Comparison of ENCODE assay signal across 12 cellular contexts in genomic region chr9:976258-976804, GRCh38. TPM values are rescaled to one million over a fixed set of nuclear protein-coding genes. Genes with fewer than 3 reads are reported as not detected.
DNase-seq lines count a peak whose midpoint lies in the region; ATAC-seq, FAIRE-seq and TF ChIP-seq lines count a peak whose summit lies in the region.
"Had no signal": no experiment of that assay in that cellular context is flagged by ENCODE, and none has a peak within 500 bp of the region (broad histone marks: within the 10 kb centered on the region; RNA-seq: fewer than 3 reads in every experiment).

Gene DMRT3 (plus strand): TSS chr9:976655. CDS start chr9:977002, 347 bp downstream.

- ATAC-seq in A549 (peak; percentile 56 to 62), lower lobe of right lung (peak in 1 of 2 donors; percentile 6), HG02763 (IDR thresholded peaks at IDR 0.05; ENCODE audit: unreplicated experiment) (no peak), HG03280 (IDR thresholded peaks at IDR 0.05; ENCODE audit: unreplicated experiment) (no peak)

- H3K9me3 ChIP-seq in A549 (peaks cover 3% of the 10 kb centered on the region; the same call in 1 of the 3 replicates), lower lobe of right lung (no peaks in the 10 kb centered on the region)

- H3K27ac ChIP-seq in A549 (no peak within 1 kb of the TSS), lower lobe of right lung (no peak within 1 kb of the TSS)

- TF ChIP-seq RAD21 in A549 (conservative IDR thresholded peaks at IDR 0.05 in 1 of 2, IDR thresholded peaks at IDR 0.05 in 1 of 2), result no peak

- peaks cover 79% of the 10 kb centered on the region for H3K27me3 Mint-ChIP-seq in activated T-helper 1 cell treated with anti-CD3 and anti-CD28 coated beads, Interleukin-12 subunit alpha, Interleukin-12 subunit beta, Interleukin-2, Interleukin-4 antibody, amounts not matched to agents 30 ng/mL and 10 ng/mL and 1 ng/mL, durations not matched to agents 14 hours and 24 hours and 36 hours (ENCODE audit: insufficient read depth)

- WGBS in A549 (ENCODE audit: missing lambda C conversion rate), result 2% methylated on average over 21 of the region's 51 CpGs

- no peak for FAIRE-seq in A549 (lab: Jason Lieb, UNC)
- FAIRE-seq: G401.6, HTR-8/SVneo had no signal

- TF ChIP-seq CTCF in A549 (IDR thresholded peaks at IDR 0.05), result no peak
- no peak for TF ChIP-seq CTCF in lower lobe of right lung (IDR thresholded peaks at IDR 0.05)

- H3K27me3 ChIP-seq in H7 (ENCODE audit: control insufficient read depth, insufficient read depth, low read length) (peaks cover 98% of the 10 kb centered on the region), lower lobe of right lung (ENCODE audit: low read depth) (peaks cover 99% of the 10 kb centered on the region)

- H3K4me3 Mint-ChIP-seq in activated T-helper 1 cell treated with anti-CD3 and anti-CD28 coated beads, Interleukin-12 subunit alpha, Interleukin-12 subunit beta, Interleukin-2, Interleukin-4 antibody, amounts not matched to agents 30 ng/mL and 10 ng/mL and 1 ng/mL, durations not matched to agents 14 hours and 24 hours and 36 hours, result no peak within 1 kb of the TSS

- no peaks in the 10 kb centered on the region for H3K9me3 Mint-ChIP-seq in activated T-helper 1 cell treated with anti-CD3 and anti-CD28 coated beads, Interleukin-12 subunit alpha, Interleukin-12 subunit beta, Interleukin-2, Interleukin-4 antibody, amounts not matched to agents 30 ng/mL and 10 ng/mL and 1 ng/mL, durations not matched to agents 14 hours and 24 hours and 36 hours

- CTCF ChIA-PET in A549 (lab: Yijun Ruan, JAX), result interaction anchor here (0.6 to 1.7 kb wide), 3 partner anchors 29 to 63 kb away, joined by 4 to 5 read pairs (median 4); no protein-coding TSS in a partner anchor

- peak within 1 kb of the TSS; percentile 87 for H3K4me2 ChIP-seq in A549

- H3K4me3 ChIP-seq in A549 (peak within 1 kb of the TSS; percentile 42), H7 (ENCODE audit: insufficient read depth, low read depth, low read length) (peak within 1 kb of the TSS; percentile 32), lower lobe of right lung (peak within 1 kb of the TSS; percentile 3)

- POLR2A ChIA-PET in A549 (lab: Yijun Ruan, JAX), result no interaction called here

- H3K36me3 ChIP-seq in H7 (replicated peaks; ENCODE audit: control insufficient read depth, insufficient read depth, low read length) (no peaks in the 10 kb centered on the region), lower lobe of right lung (no peaks in the 10 kb centered on the region)

- intact Hi-C loops in activated T-helper 1 cell treated with anti-CD3 and anti-CD28 coated beads, Interleukin-12 subunit alpha, Interleukin-12 subunit beta, Interleukin-2, Interleukin-4 antibody, amounts not matched to agents 30 ng/mL and 10 ng/mL and 1 ng/mL, durations not matched to agents 14 hours and 24 hours and 36 hours (cut with micrococcal nuclease), result no loop called here
- intact Hi-C loops in lower lobe of right lung (cut with DNase I), result no loop called here

- peaks cover 7% of the 10 kb centered on the region for H3K4me1 Mint-ChIP-seq in activated T-helper 1 cell treated with anti-CD3 and anti-CD28 coated beads, Interleukin-12 subunit alpha, Interleukin-12 subunit beta, Interleukin-2, Interleukin-4 antibody, amounts not matched to agents 30 ng/mL and 10 ng/mL and 1 ng/mL, durations not matched to agents 14 hours and 24 hours and 36 hours (ENCODE audit: low read depth)

- H3K4me1 ChIP-seq in A549, result peaks cover 4% of the 10 kb centered on the region; the same call in 1 of the 3 replicates
- peaks cover 27% of the 10 kb centered on the region for H3K4me1 ChIP-seq in lower lobe of right lung

- TF ChIP-seq POLR2A in A549 (IDR thresholded peaks at IDR 0.05; ENCODE audit: low read length), result no peak

- DNase-seq in A549 (ENCODE audit: low read depth in 1 of 2, low spot score in 1 of 2) (no peak), H7 (peak; percentile 94), lower lobe of right lung (no peak), GM03348 (ENCODE audit: low spot score) (no peak), KG1 (lab: John Stamatoyannopoulos, UW) (no peak)
- DNase-seq in activated T-helper 1 cell treated with anti-CD3 and anti-CD28 coated beads, Interleukin-12 subunit alpha, Interleukin-12 subunit beta, Interleukin-2, Interleukin-4 antibody, amounts not matched to agents 30 ng/mL and 10 ng/mL and 1 ng/mL, durations not matched to agents 14 hours and 24 hours and 36 hours (ENCODE audit: low spot score), result no peak
- DNase-seq: amygdala had no signal

- TF ChIP-seq EP300 in A549 (IDR thresholded peaks at IDR 0.05), result no peak

- peak within 1 kb of the TSS; percentile 71 for H3K27ac Mint-ChIP-seq in activated T-helper 1 cell treated with anti-CD3 and anti-CD28 coated beads, Interleukin-12 subunit alpha, Interleukin-12 subunit beta, Interleukin-2, Interleukin-4 antibody, amounts not matched to agents 30 ng/mL and 10 ng/mL and 1 ng/mL, durations not matched to agents 14 hours and 24 hours and 36 hours

- peaks cover 6% of the 10 kb centered on the region for H3K36me3 Mint-ChIP-seq in activated T-helper 1 cell treated with anti-CD3 and anti-CD28 coated beads, Interleukin-12 subunit alpha, Interleukin-12 subunit beta, Interleukin-2, Interleukin-4 antibody, amounts not matched to agents 30 ng/mL and 10 ng/mL and 1 ng/mL, durations not matched to agents 14 hours and 24 hours and 36 hours (ENCODE audit: low read depth)

TF ChIP-seq in A549, 52 proteins besides CTCF, POLR2A, EP300 and RAD21:
- TF ChIP-seq EHMT2 (IDR thresholded peaks at IDR 0.05; ENCODE audit: low read depth) (no peak), ATOH8 (CRISPR knock-in tag; IDR thresholded peaks at IDR 0.05; ENCODE audit: low read depth) (no peak), TFCP2L1 (CRISPR knock-in tag; IDR thresholded peaks at IDR 0.05) (no peak), FOSL2 (IDR thresholded peaks at IDR 0.05) (no peak), FOSL2 (CRISPR knock-in tag; IDR thresholded peaks at IDR 0.05) (no peak), RNF2 (IDR thresholded peaks at IDR 0.05; ENCODE audit: borderline replicate concordance, low read depth) (no peak), GATA3 (IDR thresholded peaks at IDR 0.05; ENCODE audit: borderline replicate concordance) (no peak), BHLHE40 (IDR thresholded peaks at IDR 0.05; ENCODE audit: low read depth, low read length) (no peak), ZFP36 (IDR thresholded peaks at IDR 0.05; ENCODE audit: borderline replicate concordance, partially characterized antibody) (no peak), NR3C1 (IDR thresholded peaks at IDR 0.05) (no peak), POLR2AphosphoS2 (conservative IDR thresholded peaks at IDR 0.05; ENCODE audit: low read length) (no peak), EHF (CRISPR knock-in tag; IDR thresholded peaks at IDR 0.05) (no peak), USF2 (IDR thresholded peaks at IDR 0.05) (no peak), SREBF2 (IDR thresholded peaks at IDR 0.05) (no peak), RARB (CRISPR knock-in tag; IDR thresholded peaks at IDR 0.05) (no peak), MYC (IDR thresholded peaks at IDR 0.05; ENCODE audit: borderline replicate concordance, low read length) (no peak), HEYL (CRISPR knock-in tag; IDR thresholded peaks at IDR 0.05) (no peak), JUNB (IDR thresholded peaks at IDR 0.05) (no peak)
- TF ChIP-seq, protein P1, sequence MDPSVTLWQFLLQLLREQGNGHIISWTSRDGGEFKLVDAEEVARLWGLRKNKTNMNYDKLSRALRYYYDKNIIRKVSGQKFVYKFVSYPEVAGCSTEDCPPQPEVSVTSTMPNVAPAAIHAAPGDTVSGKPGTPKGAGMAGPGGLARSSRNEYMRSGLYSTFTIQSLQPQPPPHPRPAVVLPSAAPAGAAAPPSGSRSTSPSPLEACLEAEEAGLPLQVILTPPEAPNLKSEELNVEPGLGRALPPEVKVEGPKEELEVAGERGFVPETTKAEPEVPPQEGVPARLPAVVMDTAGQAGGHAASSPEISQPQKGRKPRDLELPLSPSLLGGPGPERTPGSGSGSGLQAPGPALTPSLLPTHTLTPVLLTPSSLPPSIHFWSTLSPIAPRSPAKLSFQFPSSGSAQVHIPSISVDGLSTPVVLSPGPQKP (IDR thresholded peaks at IDR 0.05; ENCODE audit: low read depth, low read length), result no peak

RNA-seq across cellular contexts. Expression of gene DMRT3, which starts in this region (rescaled TPM):
- polyA plus RNA-seq in A549 (2011; rRNA removed) (not detected in 2 replicates), A549 (2017; fragmentation: RNase III; extraction: RNeasy Plus Mini Kit Qiagen cat#74134 plus additional on column Dnase treatment) (not detected in 3 replicates)
- not detected in 2 replicates for polyA plus RNA-seq in A549 (2012; cell fraction: cytosol; rRNA removed)
- not detected in 2 replicates for polyA plus RNA-seq in A549 (2012; cell fraction: nucleus; rRNA removed)
- polyA minus RNA-seq in A549 (2011; rRNA and poly(A)+ RNA removed), result not detected in 2 replicates
- not detected in 2 replicates for total RNA-seq in H7 (2014; rRNA removed; shearing (Covaris generic))
- not detected in 2 replicates for total RNA-seq in activated T-helper 1 cell treated with anti-CD3 and anti-CD28 coated beads, Interleukin-12 subunit alpha, Interleukin-12 subunit beta, Interleukin-2, Interleukin-4 antibody, amounts not matched to agents 30 ng/mL and 10 ng/mL and 1 ng/mL, durations not matched to agents 14 hours and 24 hours and 36 hours
- total RNA-seq in lower lobe of right lung, result 0.24 TPM
- total RNA-seq: SK-MEL-5 had no signal

Comparison
In these comparisons a context has a peak if more than half of its experiments do, and no peak if none do; other contexts are left out.
1. Peak in ATAC-seq, H3K4me3 ChIP-seq and H3K4me2 ChIP-seq in A549; RNA of the gene not detected or under 1 TPM.
2. Peak in DNase-seq and H3K4me3 ChIP-seq in H7; RNA of the gene not detected or under 1 TPM.